ENCODE assay signal across 8 cellular contexts in genomic region chr17:38729368-38729885, GRCh38. TPM values are rescaled to one million over a fixed set of nuclear protein-coding genes. Genes with fewer than 3 reads are reported as not detected.
DNase-seq lines count a peak whose midpoint lies in the region; ATAC-seq and TF ChIP-seq lines count a peak whose summit lies in the region.

No MANE protein-coding gene starts in this region.

- ATAC-seq in HG02852 (IDR thresholded peaks at IDR 0.05; ENCODE audit: unreplicated experiment) = no peak

- H3K9me3 Mint-ChIP-seq in dendritic cell treated with granulocyte-macrophage colony-stimulating factor and Interleukin-4, amounts not matched to agents 40 ng/mL and 50 ng/mL, for 4 days = no peaks in the 10 kb centered on the region
- no peaks in the 10 kb centered on the region for H3K9me3 Mint-ChIP-seq in nephron progenitor cell

- DNase-seq in BE2C (no peak), MM.1S (no peak), nephron progenitor cell (no peak), NCI-H2081 (lab: John Stamatoyannopoulos, UW) (no peak), NCI-H774 (lab: John Stamatoyannopoulos, UW) (no peak), NCI-H2029 (lab: John Stamatoyannopoulos, UW) (no peak)

- H3K27me3 ChIP-seq in BE2C (no peaks in the 10 kb centered on the region), MM.1S (replicated peaks; ENCODE audit: insufficient read depth, low read length) (no peaks in the 10 kb centered on the region)

- peak overlapping the region; percentile 55; the same call in 1 of the 2 replicates for H3K9ac ChIP-seq in MM.1S (ENCODE audit: low read length)

- H3K27ac Mint-ChIP-seq in dendritic cell treated with granulocyte-macrophage colony-stimulating factor and Interleukin-4, amounts not matched to agents 40 ng/mL and 50 ng/mL, for 4 days = peak overlapping the region; percentile 79
- no peak overlapping the region for H3K27ac Mint-ChIP-seq in nephron progenitor cell

- peak overlapping the region; percentile 52; the same call in 1 of the 2 replicates for H2AFZ ChIP-seq in MM.1S (ENCODE audit: low read length)

- no peaks in the 10 kb centered on the region for H3K9me3 ChIP-seq in BE2C
- H3K9me3 ChIP-seq in MM.1S (replicated peaks; ENCODE audit: insufficient read depth, low read length) = no peaks in the 10 kb centered on the region

- no peaks in the 10 kb centered on the region for H4K20me1 ChIP-seq in MM.1S (ENCODE audit: insufficient read depth, low read length)

- H3K27me3 Mint-ChIP-seq in dendritic cell treated with granulocyte-macrophage colony-stimulating factor and Interleukin-4, amounts not matched to agents 40 ng/mL and 50 ng/mL, for 4 days = no peaks in the 10 kb centered on the region
- H3K27me3 Mint-ChIP-seq in nephron progenitor cell (ENCODE audit: low read depth, poor library complexity) = peaks cover 2% of the 10 kb centered on the region

- H3K4me2 ChIP-seq in MM.1S (ENCODE audit: low read depth, low read length) = peak overlapping the region; percentile 86

- H3K4me1 Mint-ChIP-seq in dendritic cell treated with granulocyte-macrophage colony-stimulating factor and Interleukin-4, amounts not matched to agents 40 ng/mL and 50 ng/mL, for 4 days (ENCODE audit: low read depth) = peaks cover 88% of the 10 kb centered on the region
- peaks cover 41% of the 10 kb centered on the region for H3K4me1 Mint-ChIP-seq in nephron progenitor cell

- peak overlapping the region; percentile 46 for H3K4me3 Mint-ChIP-seq in dendritic cell treated with granulocyte-macrophage colony-stimulating factor and Interleukin-4, amounts not matched to agents 40 ng/mL and 50 ng/mL, for 4 days
- H3K4me3 Mint-ChIP-seq in nephron progenitor cell = peak overlapping the region; percentile 80

- no peak overlapping the region for H3K27ac ChIP-seq in MM.1S (ENCODE audit: low read length)

- peaks cover 14% of the 10 kb centered on the region for H3K79me2 ChIP-seq in MM.1S (ENCODE audit: low read length)

- no peaks in the 10 kb centered on the region for H3K9me2 ChIP-seq in MM.1S (replicated peaks; ENCODE audit: insufficient read depth, low read length)

- intact Hi-C loops in dendritic cell treated with granulocyte-macrophage colony-stimulating factor and Interleukin-4, amounts not matched to agents 40 ng/mL and 50 ng/mL, for 4 days (cut with micrococcal nuclease) = no loop called here

- no peak for TF ChIP-seq CTCF in BE2C (IDR thresholded peaks at IDR 0.05; ENCODE audit: low read depth, low read length)
- TF ChIP-seq CTCF in MM.1S (IDR thresholded peaks at IDR 0.05; ENCODE audit: low read length) = no peak
- TF ChIP-seq CTCF in nephron progenitor cell (IDR thresholded peaks at IDR 0.05) = no peak

- peaks cover 19% of the 10 kb centered on the region for H3F3A ChIP-seq in MM.1S (ENCODE audit: insufficient read depth, low read length)

- peaks cover 17% of the 10 kb centered on the region for H3K4me1 ChIP-seq in BE2C
- 0 out of 2 replicates have a peak, but pooled peaks cover 4% of the 10 kb centered on the region for H3K4me1 ChIP-seq in MM.1S (ENCODE audit: low read length)

- peaks cover 74% of the 10 kb centered on the region for H3K36me3 Mint-ChIP-seq in dendritic cell treated with granulocyte-macrophage colony-stimulating factor and Interleukin-4, amounts not matched to agents 40 ng/mL and 50 ng/mL, for 4 days (ENCODE audit: low read depth)
- peaks cover 26% of the 10 kb centered on the region for H3K36me3 Mint-ChIP-seq in nephron progenitor cell (ENCODE audit: low read depth)

- H3K4me3 ChIP-seq in BE2C (ENCODE audit: low read depth, low read length) (peak overlapping the region; percentile 56), MM.1S (ENCODE audit: low read length) (peak overlapping the region; percentile 71)

- H3K36me3 ChIP-seq in BE2C (peaks cover 21% of the 10 kb centered on the region), MM.1S (replicated peaks; ENCODE audit: insufficient read depth, low read length) (no peaks in the 10 kb centered on the region)

RNA-seq across cellular contexts. Expression of gene CISD3, which starts 0.7 kb away (rescaled TPM):
- polyA plus RNA-seq in BE2C (2012; ENCODE audit: insufficient read depth, insufficient read length, low read depth) = 56.3 TPM

RNA-seq across cellular contexts. Expression of gene PCGF2, which starts 18.7 kb away (rescaled TPM):
- polyA plus RNA-seq in BE2C (2012; ENCODE audit: insufficient read depth, insufficient read length, low read depth) = 232 TPM

RNA-seq across cellular contexts. Expression of gene PSMB3, which starts 23.1 kb away (rescaled TPM):
- 471 TPM for polyA plus RNA-seq in BE2C (2012; ENCODE audit: insufficient read depth, insufficient read length, low read depth)

RNA-seq across cellular contexts. Expression of gene MLLT6, which starts 24.4 kb away (rescaled TPM):
- polyA plus RNA-seq in BE2C (2012; ENCODE audit: insufficient read depth, insufficient read length, low read depth) = 139 TPM

RNA-seq across cellular contexts. Expression of gene EPOP, which starts 54.7 kb away (rescaled TPM):
- polyA plus RNA-seq in BE2C (2012; ENCODE audit: insufficient read depth, insufficient read length, low read depth) = 6.0 TPM
